In genomic region chr11:73330569-73331093, GRCh38 we compare ENCODE assay signal across 10 cellular contexts. TPM values are rescaled to one million over a fixed set of nuclear protein-coding genes. Genes with fewer than 3 reads are reported as not detected.
A peak's percentile ranks its signal among the peaks of the same experiment; 100 is the strongest.
DNase-seq lines count a peak whose midpoint lies in the region; ATAC-seq and TF ChIP-seq lines count a peak whose summit lies in the region.
"Had no signal": no experiment of that assay in that cellular context is flagged by ENCODE, and none has a peak within 500 bp of the region (broad histone marks: within the 10 kb centered on the region; RNA-seq: fewer than 3 reads in every experiment).

No MANE protein-coding gene starts in this region.

- peak; percentile 39 for DNase-seq in DMS 273 (lab: John Stamatoyannopoulos, UW; ENCODE audit: unreplicated experiment)
- no peak for DNase-seq in DMS 273 treated with DMSO at 0.1 percent for 48 hours (lab: John Stamatoyannopoulos, UW)
- DNase-seq in amniotic epithelial cell (ENCODE audit: low read depth), result peak; percentile 68
- no peak for DNase-seq in thoracic aorta (ENCODE audit: low spot score)
- DNase-seq in mucosa of gallbladder (ENCODE audit: low spot score), result no peak
- DNase-seq in midbrain (lab: John Stamatoyannopoulos, UW), result no peak
- no peak for DNase-seq in NCI-H524 (lab: John Stamatoyannopoulos, UW)
- DNase-seq: NCI-H2107 had no signal

- H3K4me3 ChIP-seq in iPS-20b (ENCODE audit: low read length) (peak overlapping the region; percentile 46; the same call in 1 of the 2 replicates), thoracic aorta (no peak overlapping the region)
- H3K4me3 ChIP-seq: lung had no signal

- H3K9me3 ChIP-seq in iPS-20b (ENCODE audit: insufficient read depth, low read depth, low read length) (no peaks in the 10 kb centered on the region), thoracic aorta (no peaks in the 10 kb centered on the region)

- H3K4me1 ChIP-seq in iPS-20b (ENCODE audit: insufficient read depth, low read length) (peaks cover 31% of the 10 kb centered on the region), thoracic aorta (ENCODE audit: control insufficient read depth in 1 of 2, low read depth in 2 of 2) (peaks cover 78 to 95% of the 10 kb centered on the region in 2 donors)

- H3K36me3 ChIP-seq in iPS-20b (ENCODE audit: insufficient read depth, low read depth, low read length) (no peaks in the 10 kb centered on the region), thoracic aorta (peaks cover 3% of the 10 kb centered on the region)

- H3K27ac ChIP-seq in iPS-20b (ENCODE audit: low read length) (no peak overlapping the region), thoracic aorta (peak overlapping the region; percentile 77 to 88)

- no peak for TF ChIP-seq CTCF in thoracic aorta (IDR thresholded peaks at IDR 0.05)

- peaks cover 60% of the 10 kb centered on the region for H3K27me3 ChIP-seq in iPS-20b (ENCODE audit: insufficient read depth, low read length)
- H3K27me3 ChIP-seq in thoracic aorta (replicated peaks; ENCODE audit: insufficient read depth), result no peaks in the 10 kb centered on the region

- peak overlapping the region; percentile 16; the same call in 1 of the 2 replicates for H3K9ac ChIP-seq in iPS-20b (ENCODE audit: low read depth, low read length)

- no peak for ATAC-seq in thoracic aorta (ENCODE audit: insufficient number of reproducible peaks, low FRiP score, low read depth)

RNA-seq across cellular contexts. Expression of gene ARHGEF17, which starts 22.6 kb away (rescaled TPM):
- total RNA-seq in thoracic aorta (100 to 1,000 TPM; 244 to 308 TPM), mucosa of gallbladder (69.2 TPM)

RNA-seq across cellular contexts. Expression of gene RELT, which starts 45.6 kb away (rescaled TPM):
- total RNA-seq in thoracic aorta, result 10 to 100 TPM in 1 of 2 donors, 1 to 10 TPM in 1; 6.5 to 14.2 TPM
- total RNA-seq in mucosa of gallbladder, result 5.9 TPM

RNA-seq across cellular contexts. Expression of gene P2RY6, which starts 58.5 kb away (rescaled TPM):
- total RNA-seq in thoracic aorta (10 to 100 TPM in 1 of 2 donors, 1 to 10 TPM in 1; 7.7 to 13.4 TPM), mucosa of gallbladder (2.9 TPM)

Comparison
In these comparisons a context has a peak if more than half of its experiments do, and no peak if none do; other contexts are left out.
1. DNase-seq: peak in DMS 273 (single experiment) and amniotic epithelial cell (single experiment); none in DMS 273 treated with DMSO at 0.1 percent for 48 hours (single experiment), thoracic aorta (single experiment), mucosa of gallbladder (single experiment), midbrain (single experiment) and NCI-H524 (0 of 2).